Comparison of ENCODE assay signal across 18 cellular contexts in the genomic region with DNA sequence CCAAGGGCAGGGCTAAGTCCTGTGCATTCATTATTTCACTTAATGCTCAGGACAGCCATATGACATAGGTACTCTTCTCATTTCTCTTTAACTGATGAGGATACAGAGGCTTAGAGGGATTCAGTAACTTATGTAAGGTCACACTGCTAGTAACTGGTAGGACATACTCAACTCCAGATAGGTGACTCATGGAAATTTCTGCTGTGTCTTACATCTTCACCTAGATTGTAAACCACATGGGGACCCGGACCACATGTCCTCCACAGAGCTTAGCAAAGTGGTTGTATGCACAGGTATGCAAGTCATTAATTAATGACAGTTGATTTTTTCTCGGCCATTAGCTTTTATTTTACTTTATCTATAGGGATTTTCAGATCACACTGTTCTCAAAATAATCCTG. TPM values are rescaled to one million over a fixed set of nuclear protein-coding genes. Genes with fewer than 3 reads are reported as not detected.
DNase-seq lines count a peak whose midpoint lies in the region; ATAC-seq and TF ChIP-seq lines count a peak whose summit lies in the region.
"Had no signal": no experiment of that assay in that cellular context is flagged by ENCODE, and none has a peak within 500 bp of the region (broad histone marks: within the 10 kb centered on the region; RNA-seq: fewer than 3 reads in every experiment).

No MANE protein-coding gene starts in this region.

- DNase-seq in activated CD4-positive, alpha-beta T cell treated with anti-CD3 and anti-CD28 coated beads for 48 hours: peak; percentile 45
- no peak for DNase-seq in activated CD4-positive, alpha-beta T cell treated with anti-CD3 and anti-CD28 coated beads for 1 hour
- DNase-seq in epithelial cell of esophagus (ENCODE audit: low read depth) (peak; percentile 16), C1 segment of cervical spinal cord (lab: John Stamatoyannopoulos, UW) (no peak), HT-29 (ENCODE audit: low spot score) (no peak), DMS53 (lab: John Stamatoyannopoulos, UW) (no peak)
- DNase-seq: activated CD8-positive, alpha-beta memory T cell treated with anti-CD3 and anti-CD28 coated beads, Interleukin-2, amount 50 U/mL, for 4 hours; activated naive CD8-positive, alpha-beta T cell treated with anti-CD3 and anti-CD28 coated beads, Interleukin-2, amount 10 ng/mL, durations not matched to agents 7 days and 5 days; DMS79; dorsolateral prefrontal cortex; midbrain; NCI-H2081; NCI-H526; Peyer's patch; stimulated activated naive CD4-positive, alpha-beta T cell; upper lobe of right lung had no signal

- no peak overlapping the region for H3K4me3 ChIP-seq in epithelial cell of esophagus (ENCODE audit: low read length)
- H3K4me3 ChIP-seq: dorsolateral prefrontal cortex, Peyer's patch, upper lobe of right lung had no signal

- no peak for TF ChIP-seq CTCF in epithelial cell of esophagus (IDR thresholded peaks at IDR 0.05; ENCODE audit: insufficient read depth, low read depth, low read length, missing control alignments)

- ATAC-seq in GM18867 (IDR thresholded peaks at IDR 0.05; ENCODE audit: unreplicated experiment) (peak; percentile 45), HG02973 (IDR thresholded peaks at IDR 0.05; ENCODE audit: unreplicated experiment) (peak; percentile 47)
- ATAC-seq: upper lobe of right lung had no signal

RNA-seq across cellular contexts. Expression of a gene that starts 29.3 kb away (rescaled TPM):
- total RNA-seq in HT-29 (2014; rRNA removed; shearing (Covaris generic)): 39.4 and 40.7 TPM in 2 replicates

Comparison
In these comparisons a context has a peak if more than half of its experiments do, and no peak if none do; other contexts are left out.
1. DNase-seq: peak in activated CD4-positive, alpha-beta T cell treated with anti-CD3 and anti-CD28 coated beads for 48 hours (single experiment) and epithelial cell of esophagus (single experiment); none in activated CD4-positive, alpha-beta T cell treated with anti-CD3 and anti-CD28 coated beads for 1 hour (single experiment), C1 segment of cervical spinal cord (0 of 14), HT-29 (single experiment) and DMS53 (single experiment).